Comparison of ENCODE assay signal across 8 cellular contexts in the genomic region with DNA sequence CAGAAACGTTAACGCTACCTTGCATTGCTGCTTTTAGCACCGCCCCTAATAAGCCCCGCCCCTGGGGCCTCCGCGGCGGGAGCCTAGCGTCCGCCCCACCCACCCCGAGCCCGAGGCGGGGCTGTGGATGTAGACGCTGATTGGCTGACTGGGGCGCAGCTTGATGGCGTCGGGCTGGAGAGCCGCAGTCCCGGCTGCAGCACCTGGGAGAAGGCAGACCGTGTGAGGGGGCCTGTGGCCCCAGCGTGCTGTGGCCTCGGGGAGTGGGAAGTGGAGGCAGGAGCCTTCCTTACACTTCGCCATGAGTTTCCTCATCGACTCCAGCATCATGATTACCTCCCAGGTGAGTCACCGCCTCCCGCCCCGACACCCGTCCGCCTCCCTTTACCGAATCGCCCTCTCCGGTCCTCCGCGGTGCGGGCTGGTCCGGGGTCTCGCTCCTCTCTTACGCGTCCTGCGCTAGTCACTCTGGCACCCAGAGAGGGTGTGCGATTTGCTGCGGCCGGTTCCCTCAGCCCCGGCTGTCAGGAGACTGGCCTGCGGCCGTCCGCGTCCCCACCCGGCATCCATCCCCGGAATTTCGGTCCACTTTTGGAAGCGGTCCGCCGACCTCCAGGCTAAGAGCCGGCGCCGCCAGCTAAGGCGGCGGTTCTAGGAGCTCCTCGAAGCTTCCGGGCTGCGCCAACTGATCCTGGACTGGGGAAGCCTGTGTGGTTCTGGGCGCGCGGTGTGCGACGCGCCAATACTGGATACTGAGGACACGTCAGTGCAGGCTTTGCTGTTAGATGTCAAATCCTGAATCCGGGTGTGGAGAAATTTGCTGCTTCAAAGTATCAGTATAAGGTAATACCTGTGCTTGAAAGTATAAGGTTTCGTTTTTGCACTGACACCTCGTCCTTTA. TPM values are rescaled to one million over a fixed set of nuclear protein-coding genes. Genes with fewer than 3 reads are reported as not detected.
DNase-seq lines count a peak whose midpoint lies in the region; ATAC-seq and TF ChIP-seq lines count a peak whose summit lies in the region.
"Not testable (repeated sequence)": the region's sequence is repeated elsewhere in the genome, so short reads cannot be mapped to it uniquely, and the experiment has no call there.

A gene (plus strand): TSS at position 156 of the 901 bp plus-strand sequence. CDS start 146 bp downstream, at position 302.

- not testable (repeated sequence) for H3K4me1 ChIP-seq in BE2C

- H3K27me3 ChIP-seq in BE2C = not testable (repeated sequence)

- intact Hi-C loops in activated CD4-positive, alpha-beta T cell treated with anti-CD3 and anti-CD28 coated beads, Interleukin-2, amount 10 ng/mL, durations not matched to agents 24 days and 14 days (cut with micrococcal nuclease) = not testable (repeated sequence)

- not testable (repeated sequence) for H3K27me3 Mint-ChIP-seq in activated CD4-positive, alpha-beta T cell treated with anti-CD3 and anti-CD28 coated beads, Interleukin-2, amount 10 ng/mL, durations not matched to agents 24 days and 14 days

- peaks cover 11% of the 10 kb centered on the region for H3K4me1 Mint-ChIP-seq in activated CD4-positive, alpha-beta T cell treated with anti-CD3 and anti-CD28 coated beads, Interleukin-2, amount 10 ng/mL, durations not matched to agents 24 days and 14 days

- peak within 1 kb of the TSS; percentile 94 for H3K27ac Mint-ChIP-seq in activated CD4-positive, alpha-beta T cell treated with anti-CD3 and anti-CD28 coated beads, Interleukin-2, amount 10 ng/mL, durations not matched to agents 24 days and 14 days

- peak; percentile 97 for ATAC-seq in HG03460 (IDR thresholded peaks at IDR 0.05; ENCODE audit: unreplicated experiment)

- H3K9me3 ChIP-seq in BE2C = not testable (repeated sequence)

- peak within 1 kb of the TSS; percentile 80 for H3K4me3 ChIP-seq in BE2C (ENCODE audit: low read depth, low read length)

- DNase-seq in BE2C = peak; percentile 97
- peak; percentile 42 for DNase-seq in GM19240 (ENCODE audit: insufficient read length, low spot score)
- peak; percentile 97 to 100 for DNase-seq in NCI-H526 (lab: John Stamatoyannopoulos, UW)
- DNase-seq in activated CD4-positive, alpha-beta T cell treated with anti-CD3 and anti-CD28 coated beads, Interleukin-2, amount 10 ng/mL, durations not matched to agents 24 days and 14 days = peak; percentile 99
- DNase-seq in dedifferentiated amniotic fluid mesenchymal stem cell (ENCODE audit: extremely low spot score) = peak; percentile 86
- peak; percentile 98 for DNase-seq in left kidney (ENCODE audit: low read depth, low spot score)
- peak; percentile 97 to 98 for DNase-seq in stimulated activated CD4-positive, alpha-beta T cell treated with anti-CD3 and anti-CD28 coated beads, Interleukin-2, amount 100 ng/mL, for 24 hours

- H3K9me3 Mint-ChIP-seq in activated CD4-positive, alpha-beta T cell treated with anti-CD3 and anti-CD28 coated beads, Interleukin-2, amount 10 ng/mL, durations not matched to agents 24 days and 14 days = not testable (repeated sequence)

- H3K4me3 Mint-ChIP-seq in activated CD4-positive, alpha-beta T cell treated with anti-CD3 and anti-CD28 coated beads, Interleukin-2, amount 10 ng/mL, durations not matched to agents 24 days and 14 days = peak within 1 kb of the TSS; percentile 89

- not testable (repeated sequence) for H3K36me3 ChIP-seq in BE2C

- TF ChIP-seq CTCF in BE2C (IDR thresholded peaks at IDR 0.05; ENCODE audit: low read depth, low read length) = not testable (repeated sequence)

- H3K36me3 Mint-ChIP-seq in activated CD4-positive, alpha-beta T cell treated with anti-CD3 and anti-CD28 coated beads, Interleukin-2, amount 10 ng/mL, durations not matched to agents 24 days and 14 days (ENCODE audit: low read depth) = not testable (repeated sequence)

RNA-seq across cellular contexts. Expression of the gene that starts here (rescaled TPM):
- polyA plus RNA-seq in BE2C (2012; ENCODE audit: insufficient read depth, insufficient read length, low read depth) = 23.5 TPM
- total RNA-seq in activated CD4-positive, alpha-beta T cell treated with anti-CD3 and anti-CD28 coated beads, Interleukin-2, amount 10 ng/mL, durations not matched to agents 24 days and 14 days = 29.5 and 30.3 TPM in 2 replicates

Comparison
In these comparisons a context has a peak if more than half of its experiments do, and no peak if none do; other contexts are left out.
1. Peak in every context shown above with its lines: DNase-seq, ATAC-seq and H3K4me3 ChIP-seq.
2. DNase-seq: peak in every context shown above with its lines; median percentile 99 in activated CD4-positive, alpha-beta T cell treated with anti-CD3 and anti-CD28 coated beads, Interleukin-2, amount 10 ng/mL, durations not matched to agents 24 days and 14 days; 98 in NCI-H526; 98 in left kidney; 98 in stimulated activated CD4-positive, alpha-beta T cell treated with anti-CD3 and anti-CD28 coated beads, Interleukin-2, amount 100 ng/mL, for 24 hours; 97 in BE2C; 86 in dedifferentiated amniotic fluid mesenchymal stem cell; 42 in GM19240.